In the genomic region with DNA sequence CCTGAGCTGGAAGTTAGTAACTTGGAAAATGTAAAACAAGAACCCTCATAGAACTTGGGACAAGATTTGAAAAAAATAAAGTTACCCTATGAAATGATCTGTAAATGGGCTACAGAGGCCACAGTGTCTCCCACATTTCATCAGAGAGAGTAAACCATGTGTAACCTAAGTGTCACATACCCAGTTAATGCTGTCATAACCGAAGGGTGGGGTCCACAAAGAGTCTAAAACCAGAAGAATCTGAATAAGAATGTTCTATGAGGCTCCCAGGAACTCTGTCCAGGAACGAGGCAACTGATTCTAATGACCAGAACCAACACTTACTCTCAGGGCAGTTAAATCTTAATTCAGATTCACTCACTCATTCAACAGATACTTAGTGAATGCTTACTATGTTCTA, we compare ENCODE assay signal across 8 cellular contexts. TPM values are rescaled to one million over a fixed set of nuclear protein-coding genes. Genes with fewer than 3 reads are reported as not detected.
DNase-seq lines count a peak whose midpoint lies in the region; ATAC-seq and TF ChIP-seq lines count a peak whose summit lies in the region.

No MANE protein-coding gene starts in this region.

- no peaks in the 10 kb centered on the region for H3K27me3 ChIP-seq in PC-3 (ENCODE audit: low read length)
- H3K27me3 ChIP-seq in adrenal gland, result no peaks in the 10 kb centered on the region

- BruUV-seq in PC-3 (replicated peaks; lab: Mats Ljungman, UMichigan), result no TSS peak

- DNase-seq in ELR (ENCODE audit: low read depth) (peak; percentile 83), PC-3 (peak; percentile 45), erythroblast (lab: John Stamatoyannopoulos, UW) (peak; percentile 33 to 71), retinal pigment epithelial cell (ENCODE audit: low read depth) (no peak), NCI-H345 (lab: John Stamatoyannopoulos, UW) (no peak), cerebellum (ENCODE audit: low spot score) (no peak), adrenal gland (no peak)

- H3K4me1 ChIP-seq in PC-3 (ENCODE audit: insufficient read depth, low read length) (peaks cover 14% of the 10 kb centered on the region), adrenal gland (replicated peaks in 1 of 2) (peaks cover 28 to 56% of the 10 kb centered on the region in 2 donors)

- H3K9me3 ChIP-seq in PC-3 (ENCODE audit: low read length), result no peaks in the 10 kb centered on the region
- no peaks in the 10 kb centered on the region for H3K9me3 ChIP-seq in adrenal gland (replicated peaks in 1 of 3)

- intact Hi-C loops in PC-3 (cut with micrococcal nuclease) (no loop called here), adrenal gland (cut with DNase I) (loop anchor here in 1 of 2 donors (10.0 kb wide), 1 partner anchor 101 kb away; a partner anchor contains a TSS)

- peak overlapping the region; percentile 93 for H3K4me2 ChIP-seq in PC-3 (ENCODE audit: low read length)

- no peaks in the 10 kb centered on the region for H3K9me2 ChIP-seq in PC-3 (replicated peaks; ENCODE audit: low read length)

- WGBS in adrenal gland, 4 donors, result 78 to 94% (median 83%) methylated on average over 2 of the region's 2 CpGs

- CTCF ChIA-PET in PC-3 (lab: Charles Lee), result interaction anchor here (0.5 kb wide), 1 partner anchor 1069 kb away, joined by 4 read pairs; no protein-coding TSS in a partner anchor

- TF ChIP-seq POLR2A in erythroblast (IDR thresholded peaks at IDR 0.05; ENCODE audit: low read length) (no peak), adrenal gland (IDR thresholded peaks at IDR 0.05) (no peak)

- no peak overlapping the region for H3K9ac ChIP-seq in PC-3 (ENCODE audit: low read length)

- H3K79me2 ChIP-seq in PC-3 (ENCODE audit: low read length), result peaks cover 39% of the 10 kb centered on the region

- H3F3A ChIP-seq in PC-3 (ENCODE audit: low read length, unreplicated experiment), result no peaks in the 10 kb centered on the region

- POLR2A ChIA-PET in PC-3 (lab: Charles Lee; ENCODE audit: unreplicated experiment), result no interaction called here

- H3K36me3 ChIP-seq in PC-3 (ENCODE audit: low read depth, low read length) (no peaks in the 10 kb centered on the region; the same call in 1 of the 2 replicates), adrenal gland (replicated peaks in 1 of 2) (no peaks in the 10 kb centered on the region)

- TF ChIP-seq CTCF in PC-3 (conservative IDR thresholded peaks at IDR 0.05; ENCODE audit: low read depth, low read length) (no peak), retinal pigment epithelial cell (conservative IDR thresholded peaks at IDR 0.05; ENCODE audit: low read depth, low read length) (no peak), adrenal gland (IDR thresholded peaks at IDR 0.05) (no peak)

- H3K27ac ChIP-seq in PC-3 (ENCODE audit: low read length), result no peak overlapping the region
- H3K27ac ChIP-seq in adrenal gland, result peak overlapping the region in 2 of 5 donors; percentile 98 to 100

- peaks cover 10% of the 10 kb centered on the region for H4K20me1 ChIP-seq in PC-3 (ENCODE audit: low read length)

- H3K4me3 ChIP-seq in PC-3 (ENCODE audit: low read length) (peak overlapping the region; percentile 83; the same call in 1 of the 2 replicates), retinal pigment epithelial cell (ENCODE audit: low read length) (peak overlapping the region; percentile 90), adrenal gland (peak overlapping the region in 1 of 4 donors; percentile 90)

- peak overlapping the region; percentile 94; the same call in 1 of the 2 replicates for H2AFZ ChIP-seq in PC-3 (ENCODE audit: low read length)

- ATAC-seq in PC-3 (no peak), GM21825 (IDR thresholded peaks at IDR 0.05; ENCODE audit: unreplicated experiment) (no peak)

RNA-seq across cellular contexts. Expression of a gene that starts 1.0 kb away (rescaled TPM):
- total RNA-seq in PC-3 (2014; rRNA removed) (10.5 and 13.0 TPM in 2 replicates), cerebellum (94.5 TPM), adrenal gland (100 to 1,000 TPM in 1 of 8 donors, 10 to 100 TPM in 7; 43.1 to 208 (median 76.4) TPM)
- 10 to 100 TPM; 26.5 to 39.7 (median 27.2) TPM for polyA plus RNA-seq in adrenal gland

RNA-seq across cellular contexts. Expression of a gene that starts 49.9 kb away (rescaled TPM):
- total RNA-seq in PC-3 (2014; rRNA removed) (not detected in 2 replicates), cerebellum (not detected), adrenal gland (not detected)
- not detected for polyA plus RNA-seq in adrenal gland

Comparison
In these comparisons a context has a peak if more than half of its experiments do, and no peak if none do; other contexts are left out.
1. DNase-seq: peak in ELR (single experiment), PC-3 (single experiment) and erythroblast (2 of 2); none in retinal pigment epithelial cell (single experiment), NCI-H345 (single experiment), cerebellum (single experiment) and adrenal gland (0 of 7).